ENCODE assay signal across 17 cellular contexts in the genomic region with DNA sequence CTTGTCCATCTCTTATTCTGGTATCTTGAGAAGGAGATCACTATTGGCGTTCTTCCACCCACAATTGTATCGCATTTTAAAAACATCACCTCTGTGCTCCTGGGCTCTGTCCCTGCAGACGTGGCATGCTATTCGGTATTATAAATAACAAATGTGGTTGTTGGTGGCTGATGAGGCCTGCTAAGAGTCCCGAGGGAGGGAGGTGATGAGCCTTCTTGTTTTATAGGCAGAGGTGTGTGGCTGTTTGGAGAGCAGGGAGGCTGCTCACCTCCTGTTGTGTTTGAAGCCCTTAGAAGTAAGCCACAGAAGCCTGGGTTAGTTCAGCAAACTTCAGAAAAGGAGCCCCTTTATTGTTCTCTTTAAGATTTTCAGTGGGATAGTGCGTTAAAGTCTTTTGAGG. TPM values are rescaled to one million over a fixed set of nuclear protein-coding genes. Genes with fewer than 3 reads are reported as not detected.
DNase-seq lines count a peak whose midpoint lies in the region; ATAC-seq and TF ChIP-seq lines count a peak whose summit lies in the region.
"Had no signal": no experiment of that assay in that cellular context is flagged by ENCODE, and none has a peak within 500 bp of the region (broad histone marks: within the 10 kb centered on the region; RNA-seq: fewer than 3 reads in every experiment).

No MANE protein-coding gene starts in this region.

- H3K4me3 Mint-ChIP-seq in activated T-helper 17 cell treated with anti-CD3 and anti-CD28 coated beads, Interleukin-2, amount 50 U/mL, for 72 hours: no peak overlapping the region
- H3K4me3 Mint-ChIP-seq in stimulated activated effector memory CD8-positive, alpha-beta T cell treated with anti-CD3 and anti-CD28 coated beads, Interleukin-12 subunit alpha, Interleukin-12 subunit beta, amount 100 ng/mL, for 72 hours: no peak overlapping the region
- H3K4me3 Mint-ChIP-seq in glutamatergic neuron (ENCODE audit: unreplicated experiment): no peak overlapping the region
- H3K4me3 Mint-ChIP-seq: CD4-positive, alpha-beta memory T cell; IgD-negative memory B cell had no signal

- ATAC-seq in heart right ventricle (no peak), Right ventricle myocardium inferior (no peak)
- ATAC-seq in activated T-helper 17 cell treated with anti-CD3 and anti-CD28 coated beads, Interleukin-2, amount 50 U/mL, for 72 hours (replicated peaks): no peak
- ATAC-seq in stimulated activated effector memory CD8-positive, alpha-beta T cell treated with anti-CD3 and anti-CD28 coated beads, Interleukin-12 subunit alpha, Interleukin-12 subunit beta, amount 100 ng/mL, for 72 hours: no peak
- ATAC-seq: A549 had no signal

- H3K27me3 ChIP-seq in heart right ventricle: no peaks in the 10 kb centered on the region

- H3K4me1 ChIP-seq in heart right ventricle: peaks cover 0 to 39% (median 8%) of the 10 kb centered on the region in 9 donors

- TF ChIP-seq CTCF in heart right ventricle (IDR thresholded peaks at IDR 0.05): no peak
- no peak for TF ChIP-seq CTCF in glutamatergic neuron (IDR thresholded peaks at IDR 0.05; ENCODE audit: partially characterized antibody, unreplicated experiment)

- no peak overlapping the region for H3K27ac ChIP-seq in heart right ventricle
- H3K27ac ChIP-seq: A549, PC-9, SK-N-MC had no signal

- no peaks in the 10 kb centered on the region for H3K9me3 ChIP-seq in heart right ventricle
- H3K9me3 ChIP-seq: A549 had no signal

- peaks cover 20% of the 10 kb centered on the region for H3K4me1 Mint-ChIP-seq in activated T-helper 17 cell treated with anti-CD3 and anti-CD28 coated beads, Interleukin-2, amount 50 U/mL, for 72 hours
- H3K4me1 Mint-ChIP-seq in stimulated activated effector memory CD8-positive, alpha-beta T cell treated with anti-CD3 and anti-CD28 coated beads, Interleukin-12 subunit alpha, Interleukin-12 subunit beta, amount 100 ng/mL, for 72 hours: peaks cover 28% of the 10 kb centered on the region
- H3K4me1 Mint-ChIP-seq in glutamatergic neuron (ENCODE audit: low read depth, unreplicated experiment): peaks cover 22% of the 10 kb centered on the region

- H3K4me3 ChIP-seq in heart right ventricle: no peak overlapping the region
- H3K4me3 ChIP-seq: A549, PC-9, SK-N-MC had no signal

- H3K9me3 Mint-ChIP-seq in activated T-helper 17 cell treated with anti-CD3 and anti-CD28 coated beads, Interleukin-2, amount 50 U/mL, for 72 hours: no peaks in the 10 kb centered on the region
- H3K9me3 Mint-ChIP-seq in stimulated activated effector memory CD8-positive, alpha-beta T cell treated with anti-CD3 and anti-CD28 coated beads, Interleukin-12 subunit alpha, Interleukin-12 subunit beta, amount 100 ng/mL, for 72 hours: no peaks in the 10 kb centered on the region
- H3K9me3 Mint-ChIP-seq in glutamatergic neuron (ENCODE audit: unreplicated experiment): no peaks in the 10 kb centered on the region
- H3K9me3 Mint-ChIP-seq: CD4-positive, alpha-beta memory T cell; IgD-negative memory B cell had no signal

- no peaks in the 10 kb centered on the region for H3K27me3 Mint-ChIP-seq in activated T-helper 17 cell treated with anti-CD3 and anti-CD28 coated beads, Interleukin-2, amount 50 U/mL, for 72 hours
- H3K27me3 Mint-ChIP-seq in glutamatergic neuron (ENCODE audit: unreplicated experiment): no peaks in the 10 kb centered on the region
- H3K27me3 Mint-ChIP-seq: CD4-positive, alpha-beta memory T cell; IgD-negative memory B cell had no signal

- peaks cover 0 to 88% (median 19%) of the 10 kb centered on the region in 9 donors for H3K36me3 ChIP-seq in heart right ventricle

- WGBS in heart right ventricle, 2 donors: 78 to 80% methylated on average over 6 of the region's 6 CpGs

- peak overlapping the region; percentile 47 for H3K27ac Mint-ChIP-seq in activated T-helper 17 cell treated with anti-CD3 and anti-CD28 coated beads, Interleukin-2, amount 50 U/mL, for 72 hours
- peak overlapping the region; percentile 7 for H3K27ac Mint-ChIP-seq in stimulated activated effector memory CD8-positive, alpha-beta T cell treated with anti-CD3 and anti-CD28 coated beads, Interleukin-12 subunit alpha, Interleukin-12 subunit beta, amount 100 ng/mL, for 72 hours
- H3K27ac Mint-ChIP-seq in glutamatergic neuron (ENCODE audit: unreplicated experiment): no peak overlapping the region

- peaks cover 62% of the 10 kb centered on the region for H3K36me3 Mint-ChIP-seq in activated T-helper 17 cell treated with anti-CD3 and anti-CD28 coated beads, Interleukin-2, amount 50 U/mL, for 72 hours (ENCODE audit: low read depth)
- peaks cover 86% of the 10 kb centered on the region for H3K36me3 Mint-ChIP-seq in stimulated activated effector memory CD8-positive, alpha-beta T cell treated with anti-CD3 and anti-CD28 coated beads, Interleukin-12 subunit alpha, Interleukin-12 subunit beta, amount 100 ng/mL, for 72 hours
- H3K36me3 Mint-ChIP-seq in glutamatergic neuron (ENCODE audit: unreplicated experiment): peaks cover 6% of the 10 kb centered on the region

- intact Hi-C loops in cardiac septum (cut with DNase I) (no loop called here), heart right ventricle (cut with DNase I) (loop anchor here in 1 of 10 donors (5.0 kb wide), 1 partner anchor 42 kb away; the partner anchor contains the start of gene SRC), Right ventricle myocardium inferior (cut with DNase I) (no loop called here)

- DNase-seq in cardiac septum (ENCODE audit: low spot score): peak; percentile 31
- no peak for DNase-seq in heart right ventricle
- no peak for DNase-seq in stimulated activated effector memory CD8-positive, alpha-beta T cell treated with anti-CD3 and anti-CD28 coated beads, Interleukin-12 subunit alpha, Interleukin-12 subunit beta, amount 100 ng/mL, for 72 hours (ENCODE audit: low spot score in 2 of 2)
- no peak for DNase-seq in glutamatergic neuron
- DNase-seq in NCI-H748 treated with DMSO at 0.1 percent for 48 hours (lab: John Stamatoyannopoulos, UW): no peak
- no peak for DNase-seq in Right ventricle myocardium inferior (ENCODE audit: missing footprints)
- DNase-seq: CD4-positive, alpha-beta memory T cell; GF-D8; HCEC 1CT; NCI-H2029 treated with DMSO at 0.1 percent for 48 hours; NCI-H446; PC-9 had no signal

RNA-seq across cellular contexts. Expression of gene MANBAL, which starts 15.6 kb away (rescaled TPM):
- 20.5 TPM for total RNA-seq in cardiac septum
- total RNA-seq in heart right ventricle: 10 to 100 TPM; 17.8 to 24.9 (median 20.4) TPM
- polyA plus RNA-seq in heart right ventricle: 10 to 100 TPM; 18.4 to 52.3 TPM
- 10 to 100 TPM; 10.5 to 14.0 TPM for total RNA-seq in activated T-helper 17 cell treated with anti-CD3 and anti-CD28 coated beads, Interleukin-2, amount 50 U/mL, for 72 hours
- 27.9 TPM for total RNA-seq in glutamatergic neuron (ENCODE audit: unreplicated experiment)
- total RNA-seq in Right ventricle myocardium inferior: 20.7 TPM

RNA-seq across cellular contexts. Expression of gene SRC, which starts 40.9 kb away (rescaled TPM):
- total RNA-seq in cardiac septum (5.0 TPM), heart right ventricle (10 to 100 TPM in 1 of 10 donors, 1 to 10 TPM in 9; 1.9 to 10.8 (median 3.6) TPM), glutamatergic neuron (ENCODE audit: unreplicated experiment) (39.2 TPM), Right ventricle myocardium inferior (6.0 TPM)
- polyA plus RNA-seq in heart right ventricle: 1 to 10 TPM; 4.7 to 5.2 TPM
- 1 to 10 TPM; 5.1 to 6.4 TPM for total RNA-seq in activated T-helper 17 cell treated with anti-CD3 and anti-CD28 coated beads, Interleukin-2, amount 50 U/mL, for 72 hours

RNA-seq across cellular contexts. Expression of gene GHRH, which starts 43.5 kb away (rescaled TPM):
- total RNA-seq in cardiac septum (not detected), heart right ventricle (1 to 10 TPM in 1 of 10 donors, under 1 TPM in 1, not detected in 8; 0.85 to 2.5 TPM), glutamatergic neuron (ENCODE audit: unreplicated experiment) (not detected), Right ventricle myocardium inferior (not detected)
- 1 to 10 TPM in 1 of 2 donors, not detected in 1; 1.8 TPM for polyA plus RNA-seq in heart right ventricle
- not detected for total RNA-seq in activated T-helper 17 cell treated with anti-CD3 and anti-CD28 coated beads, Interleukin-2, amount 50 U/mL, for 72 hours
- total RNA-seq: CD4-positive, alpha-beta memory T cell; HT1080; PC-9 had no signal
- polyA plus RNA-seq: A549; CD4-positive, alpha-beta memory T cell; IgD-negative memory B cell had no signal
